Comparison of ENCODE assay signal across 1 cellular context in genomic region chr17:50911450-50911849, GRCh38.
TF ChIP-seq lines count a peak whose summit lies in the region.

No MANE protein-coding gene starts in this region.

TF ChIP-seq in H1, 55 proteins besides CTCF, POLR2A, EP300 and RAD21:
- TF ChIP-seq POU5F1 (IDR thresholded peaks at IDR 0.05; ENCODE audit: low read depth, low read length) (no peak), RNF2 (IDR thresholded peaks at IDR 0.05; ENCODE audit: borderline replicate concordance, low read depth, low read length, missing control alignments, poor library complexity, severe bottlenecking) (no peak), SIRT6 (IDR thresholded peaks at IDR 0.05; ENCODE audit: low read length) (no peak), BCL11A (IDR thresholded peaks at IDR 0.05; ENCODE audit: low read depth in 2 of 2, low read length in 2 of 2) (no peak), NRF1 (IDR thresholded peaks at IDR 0.05; ENCODE audit: low read depth, low read length) (no peak), ZNF274 (IDR thresholded peaks at IDR 0.05; ENCODE audit: borderline replicate concordance, extremely low read depth, low read length) (no peak), SIX5 (IDR thresholded peaks at IDR 0.05; ENCODE audit: low read depth, low read length) (no peak), BRCA1 (IDR thresholded peaks at IDR 0.05; ENCODE audit: low read depth, low read length) (no peak), E2F6 (IDR thresholded peaks at IDR 0.05) (no peak), SP1 (IDR thresholded peaks at IDR 0.05; ENCODE audit: low read depth, low read length) (no peak), EGR1 (IDR thresholded peaks at IDR 0.05; ENCODE audit: borderline replicate concordance, low read depth, low read length) (no peak), CBX5 (IDR thresholded peaks at IDR 0.05; ENCODE audit: low read depth, low read length) (no peak), RBBP5 (IDR thresholded peaks at IDR 0.05; ENCODE audit: borderline replicate concordance, low read depth, low read length) (no peak), TAF1 (IDR thresholded peaks at IDR 0.05; ENCODE audit: low read depth, low read length) (no peak), JUND (IDR thresholded peaks at IDR 0.05; ENCODE audit: low read length) (no peak), ATF2 (IDR thresholded peaks at IDR 0.05; ENCODE audit: low read length) (no peak), TEAD4 (IDR thresholded peaks at IDR 0.05; ENCODE audit: low read depth, low read length) (no peak)
